In the genomic region with DNA sequence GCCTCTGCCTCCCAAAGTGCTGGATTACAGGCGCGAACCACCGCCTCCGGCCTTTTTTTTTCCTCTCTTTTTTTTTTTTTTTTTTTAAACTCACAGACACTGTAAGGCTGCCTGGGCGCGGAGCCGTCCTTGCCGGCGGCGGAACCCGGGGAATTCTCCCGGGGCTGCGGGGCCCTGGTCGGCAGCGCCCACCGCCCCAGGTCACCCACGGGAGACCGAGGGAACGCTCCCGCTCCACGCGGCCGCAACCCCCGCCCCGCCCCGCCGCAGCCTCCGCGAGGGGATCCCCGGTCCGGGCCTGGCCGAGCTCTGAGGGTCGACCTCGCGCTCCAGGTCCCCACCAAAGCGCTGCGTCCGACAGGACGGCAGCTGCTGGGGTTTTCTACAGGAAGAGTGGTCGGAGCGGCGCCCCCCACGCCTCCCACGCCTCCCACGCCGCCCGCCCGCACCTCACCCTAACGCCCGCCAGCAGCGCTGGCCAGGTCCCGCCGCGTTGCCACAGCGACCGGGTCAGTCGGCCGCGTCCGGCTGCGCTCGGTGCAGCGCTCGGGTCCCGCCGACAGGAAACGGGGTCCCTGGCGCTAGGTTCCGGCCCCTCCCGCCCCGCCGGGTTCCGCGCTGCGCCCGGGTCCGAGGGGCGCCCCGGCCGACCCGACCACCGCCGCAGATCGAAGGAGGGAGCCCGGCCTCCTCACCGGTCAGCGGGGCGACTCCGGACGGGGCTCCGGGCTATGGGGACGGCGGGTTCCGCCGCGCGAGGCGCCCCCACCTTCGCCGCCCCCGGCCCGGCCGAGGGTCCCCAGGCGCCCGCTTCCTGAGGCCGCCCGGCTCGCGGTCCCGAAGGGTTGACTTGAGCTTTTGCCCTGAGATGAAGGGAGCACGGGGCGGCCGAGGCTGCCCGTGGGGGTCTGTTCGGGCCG, we compare ENCODE assay signal across 1 cellular context.
TF ChIP-seq lines count a peak whose summit lies in the region.

CCDC57 (minus strand) TSS at position 512 of the 920 bp plus-strand sequence. CDS start 10,898 bp downstream, outside the sequence.

TF ChIP-seq in HepG2, 621 proteins besides CTCF, POLR2A, EP300 and RAD21 (continued from another document and continues in another):
- TF ChIP-seq, protein P1, sequence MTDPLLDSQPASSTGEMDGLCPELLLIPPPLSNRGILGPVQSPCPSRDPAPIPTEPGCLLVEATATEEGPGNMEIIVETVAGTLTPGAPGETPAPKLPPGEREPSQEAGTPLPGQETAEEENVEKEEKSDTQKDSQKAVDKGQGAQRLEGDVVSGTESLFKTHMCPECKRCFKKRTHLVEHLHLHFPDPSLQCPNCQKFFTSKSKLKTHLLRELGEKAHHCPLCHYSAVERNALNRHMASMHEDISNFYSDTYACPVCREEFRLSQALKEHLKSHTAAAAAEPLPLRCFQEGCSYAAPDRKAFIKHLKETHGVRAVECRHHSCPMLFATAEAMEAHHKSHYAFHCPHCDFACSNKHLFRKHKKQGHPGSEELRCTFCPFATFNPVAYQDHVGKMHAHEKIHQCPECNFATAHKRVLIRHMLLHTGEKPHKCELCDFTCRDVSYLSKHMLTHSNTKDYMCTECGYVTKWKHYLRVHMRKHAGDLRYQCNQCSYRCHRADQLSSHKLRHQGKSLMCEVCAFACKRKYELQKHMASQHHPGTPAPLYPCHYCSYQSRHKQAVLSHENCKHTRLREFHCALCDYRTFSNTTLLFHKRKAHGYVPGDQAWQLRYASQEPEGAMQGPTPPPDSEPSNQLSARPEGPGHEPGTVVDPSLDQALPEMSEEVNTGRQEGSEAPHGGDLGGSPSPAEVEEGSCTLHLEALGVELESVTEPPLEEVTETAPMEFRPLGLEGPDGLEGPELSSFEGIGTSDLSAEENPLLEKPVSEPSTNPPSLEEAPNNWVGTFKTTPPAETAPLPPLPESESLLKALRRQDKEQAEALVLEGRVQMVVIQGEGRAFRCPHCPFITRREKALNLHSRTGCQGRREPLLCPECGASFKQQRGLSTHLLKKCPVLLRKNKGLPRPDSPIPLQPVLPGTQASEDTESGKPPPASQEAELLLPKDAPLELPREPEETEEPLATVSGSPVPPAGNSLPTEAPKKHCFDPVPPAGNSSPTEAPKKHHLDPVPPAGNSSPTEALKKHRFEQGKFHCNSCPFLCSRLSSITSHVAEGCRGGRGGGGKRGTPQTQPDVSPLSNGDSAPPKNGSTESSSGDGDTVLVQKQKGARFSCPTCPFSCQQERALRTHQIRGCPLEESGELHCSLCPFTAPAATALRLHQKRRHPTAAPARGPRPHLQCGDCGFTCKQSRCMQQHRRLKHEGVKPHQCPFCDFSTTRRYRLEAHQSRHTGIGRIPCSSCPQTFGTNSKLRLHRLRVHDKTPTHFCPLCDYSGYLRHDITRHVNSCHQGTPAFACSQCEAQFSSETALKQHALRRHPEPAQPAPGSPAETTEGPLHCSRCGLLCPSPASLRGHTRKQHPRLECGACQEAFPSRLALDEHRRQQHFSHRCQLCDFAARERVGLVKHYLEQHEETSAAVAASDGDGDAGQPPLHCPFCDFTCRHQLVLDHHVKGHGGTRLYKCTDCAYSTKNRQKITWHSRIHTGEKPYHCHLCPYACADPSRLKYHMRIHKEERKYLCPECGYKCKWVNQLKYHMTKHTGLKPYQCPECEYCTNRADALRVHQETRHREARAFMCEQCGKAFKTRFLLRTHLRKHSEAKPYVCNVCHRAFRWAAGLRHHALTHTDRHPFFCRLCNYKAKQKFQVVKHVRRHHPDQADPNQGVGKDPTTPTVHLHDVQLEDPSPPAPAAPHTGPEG (CRISPR knock-in tag; IDR thresholded peaks at IDR 0.05) = peak; percentile 73; the same call in 1 of the 2 replicates
- TF ChIP-seq NR2F1 (CRISPR knock-in tag; IDR thresholded peaks at IDR 0.05) (peak; percentile 53 to 54; a peak in 2 of 4 replicates), ZSCAN30 (CRISPR knock-in tag; IDR thresholded peaks at IDR 0.05) (no peak), NFKBIZ (CRISPR knock-in tag; IDR thresholded peaks at IDR 0.05) (no peak), ZNF121 (CRISPR knock-in tag; IDR thresholded peaks at IDR 0.05) (0 out of 2 replicates have a peak, but pooled peaks have one; percentile 40), NFIB (CRISPR knock-in tag; IDR thresholded peaks at IDR 0.05; ENCODE audit: borderline replicate concordance) (no peak), ZNF883 (CRISPR knock-in tag; IDR thresholded peaks at IDR 0.05; ENCODE audit: not compliant biosample characterization) (peak; percentile 56), JUND (CRISPR knock-in tag; IDR thresholded peaks at IDR 0.05) (peak; percentile 58; the same call in 1 of the 2 replicates), SNRNP70 (IDR thresholded peaks at IDR 0.05; ENCODE audit: low read depth, low read length) (no peak), MXD3 (CRISPR knock-in tag; IDR thresholded peaks at IDR 0.05) (peak; percentile 55), FIP1L1 (IDR thresholded peaks at IDR 0.05; ENCODE audit: borderline replicate concordance, insufficient read depth, low read depth, low read length) (0 out of 2 replicates have a peak, but pooled peaks have one; percentile 76), ZNF335 (CRISPR knock-in tag; IDR thresholded peaks at IDR 0.05) (no peak; the same call in 1 of the 2 replicates), MAZ (IDR thresholded peaks at IDR 0.05; ENCODE audit: borderline replicate concordance, low read depth, low read length) (peak; percentile 96), MAZ (CRISPR knock-in tag; IDR thresholded peaks at IDR 0.05; ENCODE audit: low read depth) (peak; percentile 97), ZNF224 (CRISPR knock-in tag; IDR thresholded peaks at IDR 0.05) (0 out of 2 replicates have a peak, but pooled peaks have one; percentile 57), TFAP4 (IDR thresholded peaks at IDR 0.05; ENCODE audit: borderline replicate concordance, low read depth) (peak; percentile 64; the same call in 1 of the 2 replicates), SKIL (CRISPR knock-in tag; IDR thresholded peaks at IDR 0.05; ENCODE audit: borderline replicate concordance) (no peak), ZNF740 (CRISPR knock-in tag; IDR thresholded peaks at IDR 0.05) (peak; percentile 58; the same call in 1 of the 2 replicates), PAXIP1 (CRISPR knock-in tag; conservative IDR thresholded peaks at IDR 0.05) (peak; percentile 52; the same call in 1 of the 2 replicates), ZNF235 (CRISPR knock-in tag; IDR thresholded peaks at IDR 0.05; ENCODE audit: borderline replicate concordance) (peak; percentile 96; the same call in 1 of the 2 replicates), ATF2 (CRISPR knock-in tag; IDR thresholded peaks at IDR 0.05) (peak; percentile 60; the same call in 1 of the 2 replicates), FOXP1 (IDR thresholded peaks at IDR 0.05) (no peak), FOXP1 (CRISPR knock-in tag; IDR thresholded peaks at IDR 0.05) (no peak), ZNF569 (CRISPR knock-in tag; IDR thresholded peaks at IDR 0.05; ENCODE audit: borderline replicate concordance) (no peak), ZBTB38 (CRISPR knock-in tag; IDR thresholded peaks at IDR 0.05) (peak; percentile 93), ZNF543 (CRISPR knock-in tag; IDR thresholded peaks at IDR 0.05) (peak; percentile 55), ZSCAN29 (CRISPR knock-in tag; conservative IDR thresholded peaks at IDR 0.05) (peak; percentile 77), ZNF34 (CRISPR knock-in tag; IDR thresholded peaks at IDR 0.05; ENCODE audit: borderline replicate concordance) (peak; percentile 94), NFATC3 (CRISPR knock-in tag; IDR thresholded peaks at IDR 0.05) (no peak), ZNF672 (CRISPR knock-in tag; IDR thresholded peaks at IDR 0.05) (no peak), KLF13 (CRISPR knock-in tag; IDR thresholded peaks at IDR 0.05) (no peak; the same call in 1 of the 2 replicates), IRX3 (CRISPR knock-in tag; IDR thresholded peaks at IDR 0.05; ENCODE audit: borderline replicate concordance, low read depth) (peak; percentile 86), ZNF713 (CRISPR knock-in tag; IDR thresholded peaks at IDR 0.05) (peak; percentile 68; the same call in 1 of the 2 replicates), ISX (CRISPR knock-in tag; conservative IDR thresholded peaks at IDR 0.05) (0 out of 2 replicates have a peak, but pooled peaks have one; percentile 33), FOSL2 (CRISPR knock-in tag; IDR thresholded peaks at IDR 0.05) (peak; percentile 52; the same call in 1 of the 2 replicates), ZFP82 (CRISPR knock-in tag; IDR thresholded peaks at IDR 0.05; ENCODE audit: borderline replicate concordance) (peak; percentile 77), NCOA1 (CRISPR knock-in tag; IDR thresholded peaks at IDR 0.05) (no peak), ZFP1 (CRISPR knock-in tag; IDR thresholded peaks at IDR 0.05) (no peak)
- TF ChIP-seq, protein P2, sequence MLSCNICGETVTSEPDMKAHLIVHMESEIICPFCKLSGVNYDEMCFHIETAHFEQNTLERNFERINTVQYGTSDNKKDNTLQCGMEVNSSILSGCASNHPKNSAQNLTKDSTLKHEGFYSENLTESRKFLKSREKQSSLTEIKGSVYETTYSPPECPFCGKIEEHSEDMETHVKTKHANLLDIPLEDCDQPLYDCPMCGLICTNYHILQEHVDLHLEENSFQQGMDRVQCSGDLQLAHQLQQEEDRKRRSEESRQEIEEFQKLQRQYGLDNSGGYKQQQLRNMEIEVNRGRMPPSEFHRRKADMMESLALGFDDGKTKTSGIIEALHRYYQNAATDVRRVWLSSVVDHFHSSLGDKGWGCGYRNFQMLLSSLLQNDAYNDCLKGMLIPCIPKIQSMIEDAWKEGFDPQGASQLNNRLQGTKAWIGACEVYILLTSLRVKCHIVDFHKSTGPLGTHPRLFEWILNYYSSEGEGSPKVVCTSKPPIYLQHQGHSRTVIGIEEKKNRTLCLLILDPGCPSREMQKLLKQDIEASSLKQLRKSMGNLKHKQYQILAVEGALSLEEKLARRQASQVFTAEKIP (CRISPR knock-in tag; IDR thresholded peaks at IDR 0.05; ENCODE audit: borderline replicate concordance) = no peak
- TF ChIP-seq, protein P3, sequence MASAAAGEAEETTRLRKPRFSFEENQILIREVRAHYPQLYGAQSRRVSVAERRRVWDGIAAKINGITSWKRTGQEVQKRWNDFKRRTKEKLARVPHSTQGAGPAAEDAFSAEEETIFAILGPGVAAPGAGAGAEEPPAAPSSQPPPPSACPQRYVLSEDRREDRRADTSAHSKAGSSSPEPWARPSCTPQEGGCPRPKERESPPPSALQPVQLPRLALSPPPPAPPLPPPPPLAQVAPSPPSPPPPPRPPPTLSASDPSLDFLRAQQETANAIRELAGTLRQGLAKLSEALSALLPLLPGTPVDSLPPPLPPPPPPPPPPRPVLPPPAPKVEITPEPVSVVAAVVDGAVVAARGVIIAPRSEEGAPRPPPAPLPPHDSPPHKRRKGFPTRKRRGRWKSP (CRISPR knock-in tag; IDR thresholded peaks at IDR 0.05) = peak; percentile 72; the same call in 1 of the 2 replicates
